Comparison of ENCODE assay signal across 17 cellular contexts in the genomic region with DNA sequence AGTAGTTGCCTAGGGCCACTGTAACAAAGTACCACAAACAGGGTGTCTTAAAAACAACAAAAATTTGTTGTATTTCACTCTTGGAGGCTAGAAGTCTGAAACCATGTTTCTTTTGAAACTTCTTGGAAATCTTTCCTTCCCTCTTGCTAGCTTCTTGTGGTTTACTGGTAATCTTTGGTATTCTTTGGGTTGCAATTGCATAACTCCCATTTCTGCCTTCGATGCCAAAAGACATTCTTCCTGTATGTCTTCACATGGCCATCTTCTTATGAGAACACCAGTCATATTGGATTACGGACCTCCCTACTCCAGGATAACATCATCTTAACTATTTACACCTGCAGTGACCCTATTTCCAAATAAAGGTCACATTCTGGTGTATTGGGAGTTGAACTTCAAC.
DNase-seq lines count a peak whose midpoint lies in the region; TF ChIP-seq lines count a peak whose summit lies in the region.
"Had no signal": no experiment of that assay in that cellular context is flagged by ENCODE, and none has a peak within 500 bp of the region (broad histone marks: within the 10 kb centered on the region; RNA-seq: fewer than 3 reads in every experiment).

No MANE protein-coding gene starts in this region.

- no peaks in the 10 kb centered on the region for H3K9me3 ChIP-seq in fibroblast of lung (ENCODE audit: control insufficient read depth, insufficient read depth, low read depth, low read length)
- H3K9me3 ChIP-seq in tibial artery = no peaks in the 10 kb centered on the region
- H3K9me3 ChIP-seq: esophagus squamous epithelium had no signal

- no peaks in the 10 kb centered on the region for H3K27me3 ChIP-seq in fibroblast of lung (ENCODE audit: control insufficient read depth, insufficient read depth, low read length)
- no peaks in the 10 kb centered on the region for H3K27me3 ChIP-seq in tibial artery
- H3K27me3 ChIP-seq: esophagus squamous epithelium had no signal

- H3K27ac ChIP-seq in fibroblast of lung (ENCODE audit: insufficient read depth, low read length) (no peak overlapping the region), tibial artery (peak overlapping the region; percentile 25 to 42)
- H3K27ac ChIP-seq: 22Rv1, esophagus squamous epithelium, RWPE1, skin epidermis had no signal

- DNase-seq in NOMO-1 treated with DMSO at 0.1 percent for 48 hours (lab: John Stamatoyannopoulos, UW; ENCODE audit: unreplicated experiment) (peak; percentile 10), NOMO-1 treated with dmso at 0.1 percent for 144 hours (lab: John Stamatoyannopoulos, UW; ENCODE audit: unreplicated experiment) (no peak), SKM-1 treated with dmso at 0.1 percent for 144 hours (lab: John Stamatoyannopoulos, UW; ENCODE audit: unreplicated experiment) (peak; percentile 63), fibroblast of lung (ENCODE audit: low read depth in 2 of 2) (peak; percentile 27 to 78), tibial artery (no peak), activated gamma-delta T cell treated with Interleukin-2 at 50 U/mL for 16 hours (no peak), type B pancreatic cell (ENCODE audit: extremely low spot score, unreplicated experiment) (no peak)
- DNase-seq in stimulated activated CD4-positive, alpha-beta T cell treated with anti-CD3 and anti-CD28 coated beads, Interleukin-2, amount 100 ng/mL, for 48 hours = no peak
- DNase-seq: esophagus squamous epithelium; NCI-H1092; NCI-H82; stimulated activated CD4-positive, alpha-beta T cell treated with anti-CD3 and anti-CD28 coated beads, Interleukin-4, amount 100 ng/mL, for 4 hours; T-helper 17 cell had no signal

- no peak overlapping the region for H3K27ac Mint-ChIP-seq in type B pancreatic cell
- H3K27ac Mint-ChIP-seq: brain, T-helper 17 cell had no signal

- H3K79me2 ChIP-seq in fibroblast of lung (ENCODE audit: control insufficient read depth, insufficient read depth, low read length) = no peaks in the 10 kb centered on the region

- intact Hi-C loops in tibial artery (cut with DNase I; ENCODE audit: low total_unique reads) = no loop called here

- H2AFZ ChIP-seq in fibroblast of lung (ENCODE audit: low read length) = no peak overlapping the region

- no peak overlapping the region for H3K4me2 ChIP-seq in fibroblast of lung (ENCODE audit: extremely low read depth, insufficient read depth, low read length)

- H3K9me3 Mint-ChIP-seq in type B pancreatic cell = no peaks in the 10 kb centered on the region
- H3K9me3 Mint-ChIP-seq: brain had no signal

- no peaks in the 10 kb centered on the region for H3K27me3 Mint-ChIP-seq in type B pancreatic cell
- H3K27me3 Mint-ChIP-seq: T-helper 17 cell had no signal

- TF ChIP-seq CTCF in fibroblast of lung (conservative IDR thresholded peaks at IDR 0.05 in 1 of 2, IDR thresholded peaks at IDR 0.05 in 1 of 2; ENCODE audit: low read depth in 1 of 2, low read length in 2 of 2) (no peak), tibial artery (IDR thresholded peaks at IDR 0.05) (no peak), type B pancreatic cell (conservative IDR thresholded peaks at IDR 0.05) (no peak)

- no peaks in the 10 kb centered on the region for H3K4me1 Mint-ChIP-seq in type B pancreatic cell (ENCODE audit: unreplicated experiment)
- H3K4me1 Mint-ChIP-seq: brain, T-helper 17 cell had no signal

- no peak overlapping the region for H3K4me3 Mint-ChIP-seq in type B pancreatic cell
- H3K4me3 Mint-ChIP-seq: brain, T-helper 17 cell had no signal

- no peak overlapping the region for H3K9ac ChIP-seq in fibroblast of lung (ENCODE audit: insufficient read depth, low read length)

- H3K4me3 ChIP-seq in fibroblast of lung (replicated peaks in 1 of 4; ENCODE audit: control extremely low read depth in 1 of 4, insufficient read depth in 1 of 4, low read depth in 3 of 4, low read length in 4 of 4) (no peak overlapping the region), tibial artery (no peak overlapping the region)
- H3K4me3 ChIP-seq: esophagus squamous epithelium, skin epidermis had no signal

- H3K4me1 ChIP-seq in fibroblast of lung (ENCODE audit: control insufficient read depth, extremely low read depth, insufficient read depth, low read length) (no peaks in the 10 kb centered on the region), tibial artery (peaks cover 0 to 21% (median 6%) of the 10 kb centered on the region in 4 donors)
- H3K4me1 ChIP-seq: esophagus squamous epithelium had no signal

- H3K36me3 ChIP-seq in fibroblast of lung (ENCODE audit: control insufficient read depth, insufficient read depth, low read length) (no peaks in the 10 kb centered on the region), tibial artery (no peaks in the 10 kb centered on the region)
- H3K36me3 ChIP-seq: esophagus squamous epithelium had no signal

- H4K20me1 ChIP-seq in fibroblast of lung (ENCODE audit: control insufficient read depth, extremely low read depth, insufficient read depth, low read length) = no peaks in the 10 kb centered on the region

- no peaks in the 10 kb centered on the region for H3K36me3 Mint-ChIP-seq in type B pancreatic cell
- H3K36me3 Mint-ChIP-seq: brain had no signal

Comparison
In these comparisons a context has a peak if more than half of its experiments do, and no peak if none do; other contexts are left out.
1. DNase-seq: peak in NOMO-1 treated with DMSO at 0.1 percent for 48 hours (single experiment), SKM-1 treated with dmso at 0.1 percent for 144 hours (single experiment) and fibroblast of lung (2 of 2); none in NOMO-1 treated with dmso at 0.1 percent for 144 hours (single experiment), tibial artery (0 of 2), stimulated activated CD4-positive, alpha-beta T cell treated with anti-CD3 and anti-CD28 coated beads, Interleukin-2, amount 100 ng/mL, for 48 hours (0 of 2), activated gamma-delta T cell treated with Interleukin-2 at 50 U/mL for 16 hours (single experiment) and type B pancreatic cell (single experiment).